Comparison of ENCODE assay signal across 35 cellular contexts in the genomic region with DNA sequence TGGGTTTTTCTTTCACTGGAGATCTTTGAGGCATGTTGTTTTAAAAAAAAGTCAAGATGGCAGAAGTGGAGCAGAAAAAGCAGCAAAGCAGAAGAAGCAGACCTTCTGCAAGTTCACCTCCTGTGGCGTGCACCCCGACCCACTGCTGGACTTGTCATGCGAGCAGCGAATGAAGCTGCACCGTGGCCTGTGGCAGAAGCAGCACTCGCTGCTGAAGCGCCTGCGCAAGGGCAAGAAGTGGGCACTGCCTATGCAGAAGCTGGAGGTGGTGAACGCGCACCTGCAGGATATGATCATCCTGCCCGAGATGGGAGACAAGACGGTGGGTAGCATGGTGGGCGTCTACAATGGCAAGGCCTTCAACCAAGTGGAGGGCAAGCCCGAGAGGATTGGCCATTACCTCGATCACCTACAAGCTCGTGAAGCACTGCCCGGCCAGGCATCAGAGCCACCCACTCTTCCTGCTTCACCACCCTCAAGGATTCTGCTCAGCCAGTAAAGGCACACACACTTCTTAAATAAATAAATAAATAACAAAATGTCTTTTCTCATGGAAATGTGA.
"Had no signal": no experiment of that assay in that cellular context is flagged by ENCODE, and none has a peak within 500 bp of the region (broad histone marks: within the 10 kb centered on the region; RNA-seq: fewer than 3 reads in every experiment).

No MANE protein-coding gene starts in this region.

- FAIRE-seq: astrocyte, bronchial epithelial cell, colon had no signal

- H3K36me3 ChIP-seq: brain microvascular endothelial cell, gastrocnemius medialis had no signal

- H3K4me3 Mint-ChIP-seq: activated CD4-positive, alpha-beta T cell treated with anti-CD3 and anti-CD28 coated beads for 36 hours; activated CD8-positive, alpha-beta T cell treated with anti-CD3 and anti-CD28 coated beads for 36 hours; activated naive CD8-positive, alpha-beta T cell; activated T-cell treated with anti-CD3 and anti-CD28 coated beads, Interleukin-2, amount 50 U/mL, for 4 hours; activated T-helper 17 cell treated with anti-CD3 and anti-CD28 coated beads, Interleukin-2, amount 50 U/mL, for 72 hours; central memory CD8-positive, alpha-beta T cell; effector memory CD8-positive, alpha-beta T cell; T-helper 17 cell; T-helper 2 cell treated with Interferon-gamma antibody and Interleukin-4, amounts not matched to agents 5 μg/mL and 100 μg/mL, for 36 hours had no signal

- H3K27me3 Mint-ChIP-seq: activated CD4-positive, alpha-beta T cell treated with anti-CD3 and anti-CD28 coated beads for 36 hours; activated CD8-positive, alpha-beta T cell treated with anti-CD3 and anti-CD28 coated beads for 36 hours; activated naive CD8-positive, alpha-beta T cell; activated T-helper 17 cell treated with anti-CD3 and anti-CD28 coated beads, Interleukin-2, amount 50 U/mL, for 72 hours; central memory CD8-positive, alpha-beta T cell; effector memory CD8-positive, alpha-beta T cell; T-helper 17 cell had no signal

- H3K27me3 ChIP-seq: brain microvascular endothelial cell, esophagus muscularis mucosa, foreskin keratinocyte, gastrocnemius medialis, heart left ventricle had no signal

- H3K27ac ChIP-seq: brain microvascular endothelial cell, esophagus muscularis mucosa, foreskin keratinocyte, gastrocnemius medialis had no signal

- H3K4me3 ChIP-seq: esophagus muscularis mucosa, gastrocnemius medialis, heart left ventricle had no signal

- ATAC-seq: activated CD4-positive, alpha-beta T cell treated with anti-CD3 and anti-CD28 coated beads for 36 hours; activated CD8-positive, alpha-beta T cell treated with anti-CD3 and anti-CD28 coated beads for 36 hours; activated T-cell treated with anti-CD3 and anti-CD28 coated beads, Interleukin-2, amount 50 U/mL, for 4 hours; activated T-helper 17 cell treated with anti-CD3 and anti-CD28 coated beads, Interleukin-2, amount 50 U/mL, for 72 hours; effector memory CD8-positive, alpha-beta T cell; foreskin keratinocyte; gastrocnemius medialis; T-helper 17 cell had no signal

- H3K9me3 ChIP-seq: esophagus muscularis mucosa, gastrocnemius medialis, heart left ventricle had no signal

- H3K27ac Mint-ChIP-seq: activated CD4-positive, alpha-beta T cell treated with anti-CD3 and anti-CD28 coated beads for 36 hours; activated CD8-positive, alpha-beta T cell treated with anti-CD3 and anti-CD28 coated beads for 36 hours; activated naive CD8-positive, alpha-beta T cell; activated T-helper 17 cell treated with anti-CD3 and anti-CD28 coated beads, Interleukin-2, amount 50 U/mL, for 72 hours; T-helper 17 cell; T-helper 2 cell treated with Interferon-gamma antibody and Interleukin-4, amounts not matched to agents 5 μg/mL and 100 μg/mL, for 36 hours had no signal

- DNase-seq: activated CD4-positive, alpha-beta T cell treated with anti-CD3 and anti-CD28 coated beads for 36 hours; activated CD4-positive, alpha-beta T cell treated with anti-CD3 and anti-CD28 coated beads, Interleukin-2, amount 50 U/mL, for 1 hour; activated CD4-positive, alpha-beta T cell treated with anti-CD3 and anti-CD28 coated beads, Interleukin-2, amount 50 U/mL, for 48 hours; activated CD4-positive, CD25-positive, alpha-beta regulatory T cell; activated CD4-positive, CD25-positive, alpha-beta regulatory T cell treated with anti-CD3 and anti-CD28 coated beads, Interleukin-2, amount 50 U/mL, for 72 hours; activated CD8-positive, alpha-beta memory T cell treated with anti-CD3 and anti-CD28 coated beads for 24 hours; activated CD8-positive, alpha-beta T cell treated with anti-CD3 and anti-CD28 coated beads for 36 hours; activated effector memory CD4-positive, alpha-beta T cell treated with Interleukin-2 at 50 U/mL for 16 hours; activated gamma-delta T cell treated with Interleukin-2 at 50 U/mL for 16 hours; activated naive CD4-positive, alpha-beta T cell treated with anti-CD3 and anti-CD28 coated beads, Interleukin-2, amount 50 U/mL, for 16 hours; activated naive CD4-positive, alpha-beta T cell treated with Interleukin-2 at 50 U/mL for 16 hours; activated T-cell treated with anti-CD3 and anti-CD28 coated beads, Interleukin-2, amount 50 U/mL, for 4 hours; amniotic stem cell; anterior cingulate cortex; brain microvascular endothelial cell; cortex of kidney; dermis blood vessel endothelial cell; effector CD4-positive, alpha-beta T cell; effector memory CD8-positive, alpha-beta T cell; erythroblast; foreskin keratinocyte; gastrocnemius medialis; glutamatergic neuron; heart left ventricle; T-helper 1 cell; T-helper 17 cell; T1000 had no signal

- H3K36me3 Mint-ChIP-seq: activated naive CD8-positive, alpha-beta T cell had no signal

- H3K9me3 Mint-ChIP-seq: activated CD8-positive, alpha-beta T cell treated with anti-CD3 and anti-CD28 coated beads for 36 hours; activated T-cell treated with anti-CD3 and anti-CD28 coated beads, Interleukin-2, amount 50 U/mL, for 4 hours; activated T-helper 17 cell treated with anti-CD3 and anti-CD28 coated beads, Interleukin-2, amount 50 U/mL, for 72 hours; central memory CD8-positive, alpha-beta T cell; effector memory CD8-positive, alpha-beta T cell; T-helper 2 cell treated with Interferon-gamma antibody and Interleukin-4, amounts not matched to agents 5 μg/mL and 100 μg/mL, for 36 hours had no signal

- H3K4me1 ChIP-seq: foreskin keratinocyte had no signal
